In the genomic region with DNA sequence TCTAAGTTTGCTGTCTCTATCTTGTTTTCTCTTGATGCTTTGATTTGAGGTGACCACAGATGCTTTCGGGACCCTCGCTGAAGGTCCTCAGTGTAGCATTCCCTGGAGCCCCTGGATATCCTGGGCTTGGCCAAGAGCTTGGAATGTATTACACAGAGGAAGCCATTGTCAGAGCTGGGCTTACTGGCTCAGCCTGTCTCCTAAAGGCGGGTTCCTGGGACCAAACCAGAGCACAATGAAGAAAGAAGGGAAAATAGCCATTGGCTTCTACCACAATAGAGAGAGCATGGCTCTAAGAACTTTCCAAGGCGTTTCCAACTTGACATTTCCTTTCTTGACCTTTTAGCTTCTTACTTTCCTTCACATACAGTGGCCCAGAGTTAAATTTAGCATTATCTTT, we compare ENCODE assay signal across 20 cellular contexts.
DNase-seq lines count a peak whose midpoint lies in the region; ATAC-seq and TF ChIP-seq lines count a peak whose summit lies in the region.
"Had no signal": no experiment of that assay in that cellular context is flagged by ENCODE, and none has a peak within 500 bp of the region (broad histone marks: within the 10 kb centered on the region; RNA-seq: fewer than 3 reads in every experiment).

No MANE protein-coding gene starts in this region.

- POLR2A ChIA-PET in activated CD8-positive, alpha-beta T cell treated with anti-CD3 and anti-CD28 coated beads for 36 hours (lab: Charles Lee) = no interaction called here

- H3K4me3 ChIP-seq in left ventricle myocardium inferior = no peak overlapping the region
- no peak overlapping the region for H3K4me3 ChIP-seq in right cardiac atrium (ENCODE audit: low read length)
- H3K4me3 ChIP-seq: BLaER1, HAP-1 had no signal

- no peak for TF ChIP-seq CTCF in left ventricle myocardium inferior (IDR thresholded peaks at IDR 0.05; ENCODE audit: borderline replicate concordance)
- TF ChIP-seq CTCF in activated CD8-positive, alpha-beta T cell treated with anti-CD3 and anti-CD28 coated beads for 36 hours (IDR thresholded peaks at IDR 0.05) = no peak

- WGBS in right cardiac atrium = 58% methylated on average over 4 of the region's 4 CpGs

- H3K27ac ChIP-seq in left ventricle myocardium inferior (replicated peaks) (no peak overlapping the region), right cardiac atrium (ENCODE audit: low read length) (no peak overlapping the region)
- H3K27ac ChIP-seq: 22Rv1, BLaER1, C4-2B had no signal

- ATAC-seq in Right ventricle myocardium inferior = peak; percentile 44
- ATAC-seq in right cardiac atrium = peak; percentile 61 to 82
- ATAC-seq in sciatic nerve = peak; percentile 48
- ATAC-seq in activated CD8-positive, alpha-beta T cell treated with anti-CD3 and anti-CD28 coated beads for 36 hours = no peak
- ATAC-seq: CD8-positive, alpha-beta T cell had no signal

- CTCF ChIA-PET in activated CD8-positive, alpha-beta T cell treated with anti-CD3 and anti-CD28 coated beads for 36 hours (lab: Charles Lee) = no interaction called here

- H3K9me3 Mint-ChIP-seq in activated CD8-positive, alpha-beta T cell treated with anti-CD3 and anti-CD28 coated beads for 36 hours = no peaks in the 10 kb centered on the region
- H3K9me3 Mint-ChIP-seq: CD4-positive, CD25-positive, alpha-beta regulatory T cell; CD8-positive, alpha-beta T cell; HFFc6 had no signal

- DNase-seq in Right ventricle myocardium inferior (ENCODE audit: missing footprints) (no peak), left ventricle myocardium inferior (no peak), SK-MEL-5 (ENCODE audit: low read depth, low spot score) (peak; percentile 41), right cardiac atrium (peak in 2 of 3 donors; percentile 13 to 55), sciatic nerve (ENCODE audit: low spot score) (no peak), SIG-M5 treated with dmso at 0.1 percent for 504 hours (lab: John Stamatoyannopoulos, UW; ENCODE audit: unreplicated experiment) (no peak)
- no peak for DNase-seq in activated CD8-positive, alpha-beta T cell treated with anti-CD3 and anti-CD28 coated beads for 36 hours
- no peak for DNase-seq in stimulated activated CD4-positive, alpha-beta T cell treated with anti-CD3 and anti-CD28 coated beads, Interleukin-1b, Interleukin-23, amount 100 ng/mL, for 48 hours
- DNase-seq: Caco-2; CD4-positive, CD25-positive, alpha-beta regulatory T cell; CD8-positive, alpha-beta T cell; DMS153; DND-41; GOT3; HFFc6 had no signal

- no peaks in the 10 kb centered on the region for H3K36me3 Mint-ChIP-seq in activated CD8-positive, alpha-beta T cell treated with anti-CD3 and anti-CD28 coated beads for 36 hours (ENCODE audit: low read depth)
- H3K36me3 Mint-ChIP-seq: CD4-positive, CD25-positive, alpha-beta regulatory T cell; CD8-positive, alpha-beta T cell had no signal

- H3K4me3 Mint-ChIP-seq in activated CD8-positive, alpha-beta T cell treated with anti-CD3 and anti-CD28 coated beads for 36 hours = no peak overlapping the region
- H3K4me3 Mint-ChIP-seq: B cell; CD4-positive, CD25-positive, alpha-beta regulatory T cell; CD8-positive, alpha-beta T cell; HFFc6 had no signal

- intact Hi-C loops in Right ventricle myocardium inferior (cut with DNase I) = no loop called here
- intact Hi-C loops in left ventricle myocardium inferior (cut with micrococcal nuclease) = no loop called here
- intact Hi-C loops in right cardiac atrium (cut with DNase I) = no loop called here
- intact Hi-C loops in sciatic nerve (cut with DNase I) = no loop called here
- intact Hi-C loops in activated CD8-positive, alpha-beta T cell treated with anti-CD3 and anti-CD28 coated beads for 36 hours (cut with micrococcal nuclease) = no loop called here

- no peaks in the 10 kb centered on the region for H3K9me3 ChIP-seq in left ventricle myocardium inferior (replicated peaks)
- H3K9me3 ChIP-seq in right cardiac atrium (ENCODE audit: control insufficient read depth, low read length) = no peaks in the 10 kb centered on the region
- H3K9me3 ChIP-seq: BLaER1, Caco-2, HAP-1 had no signal

- in situ Hi-C loops in SK-MEL-5 (cut with HindIII; ENCODE audit: low pct_unique_long_range_greater_than_20kb, low sequenced_read_pairs) = no loop called here

- H3K27me3 ChIP-seq in left ventricle myocardium inferior (ENCODE audit: low read depth) = no peaks in the 10 kb centered on the region
- no peaks in the 10 kb centered on the region for H3K27me3 ChIP-seq in right cardiac atrium (ENCODE audit: control insufficient read depth, insufficient read depth)
- H3K27me3 ChIP-seq: BLaER1 had no signal

- peaks cover 2% of the 10 kb centered on the region for H3K27me3 Mint-ChIP-seq in activated CD8-positive, alpha-beta T cell treated with anti-CD3 and anti-CD28 coated beads for 36 hours
- H3K27me3 Mint-ChIP-seq: B cell had no signal

- H3K27ac Mint-ChIP-seq in activated CD8-positive, alpha-beta T cell treated with anti-CD3 and anti-CD28 coated beads for 36 hours = no peak overlapping the region
- H3K27ac Mint-ChIP-seq: B cell; CD4-positive, CD25-positive, alpha-beta regulatory T cell; CD8-positive, alpha-beta T cell; HFFc6 had no signal

- H3K4me1 Mint-ChIP-seq in activated CD8-positive, alpha-beta T cell treated with anti-CD3 and anti-CD28 coated beads for 36 hours (ENCODE audit: low read depth) = no peaks in the 10 kb centered on the region
- H3K4me1 Mint-ChIP-seq: B cell; CD4-positive, CD25-positive, alpha-beta regulatory T cell had no signal

- H3K36me3 ChIP-seq in left ventricle myocardium inferior = no peaks in the 10 kb centered on the region
- H3K36me3 ChIP-seq: BLaER1, HAP-1 had no signal

- H3K4me1 ChIP-seq in left ventricle myocardium inferior (no peaks in the 10 kb centered on the region), right cardiac atrium (ENCODE audit: control insufficient read depth, insufficient read depth, low read length) (no peaks in the 10 kb centered on the region)
- H3K4me1 ChIP-seq: BLaER1, Caco-2, HAP-1 had no signal

Comparison
In these comparisons a context has a peak if more than half of its experiments do, and no peak if none do; other contexts are left out.
1. DNase-seq: peak in SK-MEL-5 (single experiment) and right cardiac atrium (2 of 3); none in Right ventricle myocardium inferior (single experiment), left ventricle myocardium inferior (single experiment), sciatic nerve (single experiment), activated CD8-positive, alpha-beta T cell treated with anti-CD3 and anti-CD28 coated beads for 36 hours (single experiment), SIG-M5 treated with dmso at 0.1 percent for 504 hours (single experiment) and stimulated activated CD4-positive, alpha-beta T cell treated with anti-CD3 and anti-CD28 coated beads, Interleukin-1b, Interleukin-23, amount 100 ng/mL, for 48 hours (single experiment).